In genomic region chr1:207077470-207078377, GRCh38 we compare ENCODE assay signal across 8 cellular contexts. TPM values are rescaled to one million over a fixed set of nuclear protein-coding genes. Genes with fewer than 3 reads are reported as not detected.
DNase-seq lines count a peak whose midpoint lies in the region; FAIRE-seq and TF ChIP-seq lines count a peak whose summit lies in the region.

No MANE protein-coding gene starts in this region.

- FAIRE-seq in GM18507 (lab: Jason Lieb, UNC) = peak; percentile 96

- H3K4me3 ChIP-seq in A673 (ENCODE audit: low read depth, low read length, poor library complexity, severe bottlenecking) (no peak overlapping the region), uterus (no peak overlapping the region)

- no TSS peak for BruUV-seq in A673 (replicated peaks; lab: Mats Ljungman, UMichigan)

- H3K9me3 ChIP-seq in A673 (ENCODE audit: low read depth, low read length, poor library complexity, severe bottlenecking) = no peaks in the 10 kb centered on the region
- H3K9me3 ChIP-seq in uterus = no peaks in the 10 kb centered on the region

- H3K27me3 ChIP-seq in A673 (replicated peaks; ENCODE audit: insufficient read depth, low read depth, low read length, poor library complexity) (peaks cover 4% of the 10 kb centered on the region), uterus (no peaks in the 10 kb centered on the region)

- peak; percentile 88 for TF ChIP-seq CTCF in A673 (conservative IDR thresholded peaks at IDR 0.05; ENCODE audit: low read depth, low read length)
- TF ChIP-seq CTCF in uterus (IDR thresholded peaks at IDR 0.05) = peak; percentile 77 to 91 (median 85)

- H3K4me1 ChIP-seq in A673 (ENCODE audit: insufficient read depth, low read length, poor library complexity, severe bottlenecking) (no peaks in the 10 kb centered on the region), uterus (no peaks in the 10 kb centered on the region)

- CTCF ChIA-PET in A673 (lab: Charles Lee) = no interaction called here

- DNase-seq in A673 (ENCODE audit: low spot score) = peak; percentile 80
- DNase-seq in GM18507 (ENCODE audit: extremely low spot score, insufficient read length, low read depth) = peak; percentile 43
- DNase-seq in M059J (ENCODE audit: low read depth) = peak; percentile 76
- DNase-seq in SHP77 (lab: John Stamatoyannopoulos, UW) = peak; percentile 9 to 34
- DNase-seq in activated T-helper 9 cell treated with anti-CD3 and anti-CD28 coated beads, Interleukin-2, amount 50 U/mL, for 16 hours (ENCODE audit: low read depth) = peak; percentile 29
- DNase-seq in fibroblast of the conjunctiva (ENCODE audit: low read depth) = peak; percentile 65
- DNase-seq in occipital lobe (lab: John Stamatoyannopoulos, UW) = peak; percentile 58
- DNase-seq in uterus = peak; percentile 39 to 63

- H3K27ac ChIP-seq in A673 (ENCODE audit: low read depth, low read length, poor library complexity, severe bottlenecking) = no peak overlapping the region
- H3K27ac ChIP-seq in uterus = no peak overlapping the region

- no peaks in the 10 kb centered on the region for H3K36me3 ChIP-seq in A673 (ENCODE audit: insufficient read depth, low read length, poor library complexity, severe bottlenecking)
- no peaks in the 10 kb centered on the region for H3K36me3 ChIP-seq in uterus

- intact Hi-C loops in A673 (cut with micrococcal nuclease; ENCODE audit: unreplicated experiment) (loop anchor here (5.0 kb wide), 3 partner anchors 160 to 350 kb away; no protein-coding TSS in a partner anchor), uterus (cut with DNase I; ENCODE audit: low total_unique reads) (no loop called here)

- POLR2A ChIA-PET in A673 (lab: Charles Lee; ENCODE audit: low non-redundant PET) = no interaction called here

- no peak for TF ChIP-seq POLR2A in uterus (IDR thresholded peaks at IDR 0.05)

RNA-seq across cellular contexts. Expression of gene C4BPB, which starts 10.9 kb away (rescaled TPM):
- not detected in 2 replicates for total RNA-seq in A673 (2021)
- total RNA-seq in M059J (2014; rRNA removed; shearing (Covaris generic)) = not detected in 2 replicates
- not detected for total RNA-seq in occipital lobe
- total RNA-seq in uterus = not detected

RNA-seq across cellular contexts. Expression of gene PFKFB2, which starts 24.6 kb away (rescaled TPM):
- total RNA-seq in A673 (2021) (7.6 and 8.5 TPM in 2 replicates), occipital lobe (13.6 TPM), uterus (10 to 100 TPM in 1 of 4 donors, 1 to 10 TPM in 1, under 1 TPM in 2; 0.51 to 10.7 (median 2.9) TPM)
- total RNA-seq in M059J (2014; rRNA removed; shearing (Covaris generic)) = 6.4 and 6.5 TPM in 2 replicates

RNA-seq across cellular contexts. Expression of gene C4BPA, which starts 26.3 kb away (rescaled TPM):
- total RNA-seq in A673 (2021) = not detected in 2 replicates
- 0.10 TPM in 1 of 2 replicates, not detected in the other for total RNA-seq in M059J (2014; rRNA removed; shearing (Covaris generic))
- total RNA-seq in occipital lobe = not detected
- 1 to 10 TPM in 1 of 4 donors, not detected in 3; 1.5 TPM for total RNA-seq in uterus

RNA-seq across cellular contexts. Expression of gene YOD1, which starts 26.7 kb away (rescaled TPM):
- total RNA-seq in A673 (2021) = 12.0 and 12.6 TPM in 2 replicates
- 5.1 and 6.0 TPM in 2 replicates for total RNA-seq in M059J (2014; rRNA removed; shearing (Covaris generic))
- total RNA-seq in occipital lobe = 24.5 TPM
- total RNA-seq in uterus = 10 to 100 TPM in 1 of 4 donors, 1 to 10 TPM in 3; 3.3 to 17.1 (median 7.6) TPM

RNA-seq across cellular contexts. Expression of gene C1orf116, which starts 45.2 kb away (rescaled TPM):
- total RNA-seq in A673 (2021) = 0.09 and 0.13 TPM in 2 replicates
- not detected in 2 replicates for total RNA-seq in M059J (2014; rRNA removed; shearing (Covaris generic))
- not detected for total RNA-seq in occipital lobe
- under 1 TPM in 1 of 4 donors, not detected in 3; 0.62 TPM for total RNA-seq in uterus

Comparison
In these comparisons a context has a peak if more than half of its experiments do, and no peak if none do; other contexts are left out.
1. DNase-seq: peak in every context shown above with its lines; median percentile 80 in A673; 76 in M059J; 65 in fibroblast of the conjunctiva; 58 in occipital lobe; 51 in uterus; 43 in GM18507; 29 in activated T-helper 9 cell treated with anti-CD3 and anti-CD28 coated beads, Interleukin-2, amount 50 U/mL, for 16 hours; 22 in SHP77.